ENCODE assay signal across 9 cellular contexts in genomic region chr20:46767127-46767761, GRCh38. TPM values are rescaled to one million over a fixed set of nuclear protein-coding genes. Genes with fewer than 3 reads are reported as not detected.
DNase-seq lines count a peak whose midpoint lies in the region; ATAC-seq, FAIRE-seq and TF ChIP-seq lines count a peak whose summit lies in the region.
"Had no signal": no experiment of that assay in that cellular context is flagged by ENCODE, and none has a peak within 500 bp of the region (broad histone marks: within the 10 kb centered on the region; RNA-seq: fewer than 3 reads in every experiment).

No MANE protein-coding gene starts in this region.

- H3K9ac ChIP-seq in colonic mucosa (ENCODE audit: low read depth in 2 of 2, low read length in 2 of 2) (no peak overlapping the region), parathyroid adenoma (no peak overlapping the region)

- no peak overlapping the region for H3K4me2 ChIP-seq in parathyroid adenoma (ENCODE audit: low read length)

- H3K36me3 ChIP-seq in colonic mucosa: no peaks in the 10 kb centered on the region
- no peaks in the 10 kb centered on the region for H3K36me3 ChIP-seq in parathyroid adenoma (ENCODE audit: control insufficient read depth, insufficient read depth, low read length)

- peak; percentile 64 for FAIRE-seq in D721Med (lab: Jason Lieb, UNC)

- intact Hi-C loops in colonic mucosa (cut with DNase I): loop anchor here (10.0 kb wide), 1 partner anchor 128 kb away; the partner anchor contains the start of gene EYA2

- ATAC-seq in HG03469 (IDR thresholded peaks at IDR 0.05; ENCODE audit: unreplicated experiment) (no peak), GM21423 (IDR thresholded peaks at IDR 0.05; ENCODE audit: unreplicated experiment) (no peak), GM19397 (IDR thresholded peaks at IDR 0.05; ENCODE audit: unreplicated experiment) (no peak)

- no peaks in the 10 kb centered on the region for H3K9me3 ChIP-seq in colonic mucosa
- no peaks in the 10 kb centered on the region for H3K9me3 ChIP-seq in parathyroid adenoma (ENCODE audit: control insufficient read depth, low read length)

- H3K4me1 ChIP-seq in colonic mucosa (no peaks in the 10 kb centered on the region), parathyroid adenoma (no peaks in the 10 kb centered on the region)

- H2AFZ ChIP-seq in parathyroid adenoma: no peak overlapping the region

- TF ChIP-seq CTCF in D721Med (IDR thresholded peaks at IDR 0.05; ENCODE audit: insufficient read depth, missing control alignments) (peak; percentile 73), colonic mucosa (IDR thresholded peaks at IDR 0.05) (peak; percentile 52), parathyroid adenoma (IDR thresholded peaks at IDR 0.05) (peak; percentile 57)

- H3K79me2 ChIP-seq in parathyroid adenoma: no peaks in the 10 kb centered on the region

- peak; percentile 53 for DNase-seq in D721Med (ENCODE audit: insufficient read length, low spot score)
- peak; percentile 20 for DNase-seq in HCEC 1CT
- DNase-seq in NCI-H748 treated with DMSO at 0.1 percent for 48 hours (lab: John Stamatoyannopoulos, UW): peak; percentile 25
- peak; percentile 60 for DNase-seq in colonic mucosa
- DNase-seq: naive B cell had no signal

- no peaks in the 10 kb centered on the region for H3K27me3 ChIP-seq in colonic mucosa
- no peaks in the 10 kb centered on the region for H3K27me3 ChIP-seq in parathyroid adenoma (ENCODE audit: control insufficient read depth, insufficient read depth, low read length)

- no peak overlapping the region for H3K4me3 ChIP-seq in colonic mucosa
- no peak overlapping the region for H3K4me3 ChIP-seq in parathyroid adenoma (ENCODE audit: low read depth, low read length)

- no peak overlapping the region for H3K27ac ChIP-seq in colonic mucosa
- H3K27ac ChIP-seq in parathyroid adenoma: no peak overlapping the region

RNA-seq across cellular contexts. Expression of gene SLC2A10, which starts 57.8 kb away (rescaled TPM):
- total RNA-seq in colonic mucosa: 10 to 100 TPM; 28.3 to 43.6 TPM
